Comparison of ENCODE assay signal across 8 cellular contexts in the genomic region with DNA sequence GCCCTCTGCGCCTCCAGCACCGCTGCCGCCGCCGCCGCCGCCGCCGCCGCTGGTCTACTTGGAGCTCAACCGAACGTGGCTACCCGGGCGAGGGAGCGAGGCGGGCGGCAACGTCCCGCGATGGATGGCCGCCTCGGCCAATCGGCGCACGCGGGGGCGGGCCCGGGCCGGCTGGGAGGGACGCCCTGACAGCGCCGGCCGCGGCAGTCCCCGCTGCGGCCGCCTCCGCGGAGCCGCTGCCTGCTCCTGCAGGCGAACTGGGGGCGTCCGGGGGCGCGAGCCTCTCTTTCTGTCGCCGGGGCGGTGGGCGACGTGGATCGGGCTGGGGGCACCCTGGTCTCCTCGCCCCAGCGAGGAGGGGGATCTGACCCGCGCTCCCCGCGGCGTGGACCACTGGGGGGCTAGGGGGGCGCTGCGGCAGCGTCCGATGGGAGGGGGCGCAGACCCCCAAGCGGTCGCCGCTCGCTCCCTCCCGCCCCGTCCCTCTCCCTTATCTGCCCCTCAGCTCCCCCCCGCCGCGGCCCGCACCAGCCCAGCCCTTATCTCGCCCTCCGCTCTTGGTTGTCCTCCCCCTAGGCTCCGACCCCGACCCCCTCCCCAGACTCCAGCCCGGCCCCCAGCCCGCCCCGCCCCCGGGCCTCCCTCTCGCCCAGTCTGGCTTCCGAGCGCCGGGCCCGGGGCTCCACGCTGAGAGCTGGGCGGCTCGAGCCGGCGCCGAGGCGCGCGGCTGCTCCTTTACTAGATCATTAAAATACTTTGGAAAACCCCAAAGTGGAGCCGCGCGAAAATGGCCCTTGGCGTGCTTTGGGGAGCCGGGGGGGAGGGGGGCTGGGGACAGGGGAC. TPM values are rescaled to one million over a fixed set of nuclear protein-coding genes. Genes with fewer than 3 reads are reported as not detected.
DNase-seq lines count a peak whose midpoint lies in the region; ATAC-seq, FAIRE-seq and TF ChIP-seq lines count a peak whose summit lies in the region.

Gene SSBP3, minus strand, starts transcription at position 56 of the 843 bp plus-strand sequence.

- peak within 1 kb of the TSS; percentile 92 for H3K4me2 ChIP-seq in HepG2 (ENCODE audit: low read depth, low read length)

- no peaks in the 10 kb centered on the region for H3K9me3 ChIP-seq in HepG2 (ENCODE audit: low read length)

- H3K79me2 ChIP-seq in HepG2 (ENCODE audit: insufficient read depth, low read length) = peaks cover 5% of the 10 kb centered on the region

- H2AFZ ChIP-seq in HepG2 (ENCODE audit: low read length) = no peak within 1 kb of the TSS

- H3K36me3 ChIP-seq in HepG2 (replicated peaks in 1 of 2; ENCODE audit: control insufficient read depth in 1 of 2, insufficient read depth in 2 of 2, low read length in 2 of 2) = peaks cover 0 to 13% of the 10 kb centered on the region in 2 experiments; a peak in 3 of 5 replicates

- no TSS peak for BruUV-seq in HepG2 (replicated peaks; lab: Mats Ljungman, UMichigan)

- peak; percentile 96 for DNase-seq in Ammon's horn (ENCODE audit: low spot score)
- DNase-seq in GM19238 (ENCODE audit: insufficient read length, low spot score) = peak; percentile 97
- DNase-seq in NCI-H524 treated with DMSO at 0.1 percent for 48 hours (lab: John Stamatoyannopoulos, UW) = peak; percentile 36
- peak; percentile 89 for DNase-seq in activated CD4-positive, alpha-beta T cell treated with anti-CD3 and anti-CD28 coated beads, Interleukin-2, amount 50 U/mL, for 1 hour
- DNase-seq in dedifferentiated amniotic fluid mesenchymal stem cell (ENCODE audit: extremely low spot score) = peak; percentile 85
- DNase-seq in HepG2 (ENCODE audit: low spot score) = peak; percentile 79
- peak; percentile 92 for DNase-seq in stimulated activated CD4-positive, alpha-beta T cell treated with anti-CD3 and anti-CD28 coated beads, Interleukin-4, amount 100 ng/mL, for 1 hour

- intact Hi-C loops in HepG2 (cut with micrococcal nuclease; ENCODE audit: unreplicated experiment) = loop anchor here (1.0 to 2.0 kb wide), 2 partner anchors 82 to 96 kb away; no protein-coding TSS in a partner anchor

- H3K4me3 ChIP-seq in HepG2 (replicated peaks in 1 of 3; ENCODE audit: insufficient read depth in 1 of 3, low read depth in 2 of 3, low read length in 3 of 3) = peak within 1 kb of the TSS; percentile 73 to 97 (median 84)

- H3K9ac ChIP-seq in HepG2 (ENCODE audit: insufficient read depth, low read depth, low read length) = peak within 1 kb of the TSS; percentile 74

- peak; percentile 26; the same call in 1 of the 2 replicates for TF ChIP-seq CTCF in HepG2 (CRISPR knock-in tag; IDR thresholded peaks at IDR 0.05)

- peaks cover 59% of the 10 kb centered on the region for H3K4me1 ChIP-seq in HepG2 (ENCODE audit: insufficient read depth, low read length)

- FAIRE-seq in HepG2 (lab: Jason Lieb, UNC) = no peak

- H3K27ac ChIP-seq in HepG2 (ENCODE audit: extremely low read length, insufficient read depth, low read length) = peak within 1 kb of the TSS; percentile 61

- H3K27me3 ChIP-seq in HepG2 (ENCODE audit: control insufficient read depth in 1 of 2, insufficient read depth in 2 of 2, low read length in 2 of 2) = no peaks in the 10 kb centered on the region; a peak in 1 of 5 replicates

- ATAC-seq in HG03457 (IDR thresholded peaks at IDR 0.05; ENCODE audit: unreplicated experiment) (peak; percentile 64), HepG2 (peak; percentile 93)

- peak in 1 of 2 experiments; percentile 38; a peak in 1 of 4 replicates for TF ChIP-seq POLR2A in HepG2 (IDR thresholded peaks at IDR 0.05; ENCODE audit: insufficient read depth in 1 of 2, low read depth in 2 of 2, low read length in 2 of 2)

- CTCF ChIA-PET in HepG2 (lab: Yijun Ruan, JAX; ENCODE audit: low intra/inter-chr PET ratio, low total read pairs) = interaction anchor here (1.2 kb wide), 1 partner anchor 96 kb away, joined by 3 read pairs; no protein-coding TSS in a partner anchor

- 0 out of 2 replicates have a peak, but pooled peaks cover 4% of the 10 kb centered on the region for H4K20me1 ChIP-seq in HepG2 (ENCODE audit: insufficient read depth, low read length)

- 3% methylated on average over 29 of the region's 100 CpGs for WGBS in HepG2 (ENCODE audit: low lambda C conversion rate)

- TF ChIP-seq RAD21 in HepG2 (CRISPR knock-in tag; IDR thresholded peaks at IDR 0.05) = peak; percentile 43; the same call in 1 of the 2 replicates

- POLR2A ChIA-PET in HepG2 (lab: Yijun Ruan, JAX) = interaction anchor here (0.6 to 2.3 kb wide), 12 partner anchors 10 to 414 kb away, joined by 3 to 29 read pairs (median 4); partner anchors contain the start of genes CYB5RL, MRPL37 and TMEM59

- no peak for TF ChIP-seq EP300 in HepG2 (IDR thresholded peaks at IDR 0.05; ENCODE audit: low read depth in 2 of 2, low read length in 2 of 2)
- no peak for TF ChIP-seq EP300 in HepG2 (CRISPR knock-in tag; IDR thresholded peaks at IDR 0.05; ENCODE audit: borderline replicate concordance)

- in situ Hi-C loops in HepG2 (cut with HindIII; ENCODE audit: extremely low pct_ligation_motif_present, low pct_unique_long_range_greater_than_20kb) = loop anchor here (5.0 kb wide), 2 partner anchors 81 to 84 kb away; no protein-coding TSS in a partner anchor

TF ChIP-seq in HepG2, 621 proteins besides CTCF, POLR2A, EP300 and RAD21 (continues in another document):
- TF ChIP-seq, protein P1, sequence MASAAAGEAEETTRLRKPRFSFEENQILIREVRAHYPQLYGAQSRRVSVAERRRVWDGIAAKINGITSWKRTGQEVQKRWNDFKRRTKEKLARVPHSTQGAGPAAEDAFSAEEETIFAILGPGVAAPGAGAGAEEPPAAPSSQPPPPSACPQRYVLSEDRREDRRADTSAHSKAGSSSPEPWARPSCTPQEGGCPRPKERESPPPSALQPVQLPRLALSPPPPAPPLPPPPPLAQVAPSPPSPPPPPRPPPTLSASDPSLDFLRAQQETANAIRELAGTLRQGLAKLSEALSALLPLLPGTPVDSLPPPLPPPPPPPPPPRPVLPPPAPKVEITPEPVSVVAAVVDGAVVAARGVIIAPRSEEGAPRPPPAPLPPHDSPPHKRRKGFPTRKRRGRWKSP (CRISPR knock-in tag; IDR thresholded peaks at IDR 0.05) = peak; percentile 46; the same call in 1 of the 2 replicates
- TF ChIP-seq PHB2 (IDR thresholded peaks at IDR 0.05; ENCODE audit: partially characterized antibody) = no peak
- peak; percentile 59 for TF ChIP-seq YY1 (IDR thresholded peaks at IDR 0.05; ENCODE audit: insufficient read depth, insufficient replicate concordance, low read depth, low read length)
- TF ChIP-seq ZNF354B (CRISPR knock-in tag; IDR thresholded peaks at IDR 0.05) = no peak
- TF ChIP-seq ZNF329 (CRISPR knock-in tag; IDR thresholded peaks at IDR 0.05; ENCODE audit: low read depth) = no peak; the same call in 1 of the 2 replicates
- TF ChIP-seq ZNF138 (CRISPR knock-in tag; IDR thresholded peaks at IDR 0.05; ENCODE audit: low read depth) = no peak
- no peak; the same call in 1 of the 2 replicates for TF ChIP-seq HDAC1 (CRISPR knock-in tag; IDR thresholded peaks at IDR 0.05)
- TF ChIP-seq, protein P2, sequence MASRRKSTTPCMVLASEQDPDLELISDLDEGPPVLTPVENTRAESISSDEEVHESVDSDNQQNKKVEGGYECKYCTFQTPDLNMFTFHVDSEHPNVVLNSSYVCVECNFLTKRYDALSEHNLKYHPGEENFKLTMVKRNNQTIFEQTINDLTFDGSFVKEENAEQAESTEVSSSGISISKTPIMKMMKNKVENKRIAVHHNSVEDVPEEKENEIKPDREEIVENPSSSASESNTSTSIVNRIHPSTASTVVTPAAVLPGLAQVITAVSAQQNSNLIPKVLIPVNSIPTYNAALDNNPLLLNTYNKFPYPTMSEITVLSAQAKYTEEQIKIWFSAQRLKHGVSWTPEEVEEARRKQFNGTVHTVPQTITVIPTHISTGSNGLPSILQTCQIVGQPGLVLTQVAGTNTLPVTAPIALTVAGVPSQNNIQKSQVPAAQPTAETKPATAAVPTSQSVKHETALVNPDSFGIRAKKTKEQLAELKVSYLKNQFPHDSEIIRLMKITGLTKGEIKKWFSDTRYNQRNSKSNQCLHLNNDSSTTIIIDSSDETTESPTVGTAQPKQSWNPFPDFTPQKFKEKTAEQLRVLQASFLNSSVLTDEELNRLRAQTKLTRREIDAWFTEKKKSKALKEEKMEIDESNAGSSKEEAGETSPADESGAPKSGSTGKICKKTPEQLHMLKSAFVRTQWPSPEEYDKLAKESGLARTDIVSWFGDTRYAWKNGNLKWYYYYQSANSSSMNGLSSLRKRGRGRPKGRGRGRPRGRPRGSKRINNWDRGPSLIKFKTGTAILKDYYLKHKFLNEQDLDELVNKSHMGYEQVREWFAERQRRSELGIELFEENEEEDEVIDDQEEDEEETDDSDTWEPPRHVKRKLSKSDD (CRISPR knock-in tag; IDR thresholded peaks at IDR 0.05; ENCODE audit: low read depth) = no peak

RNA-seq across cellular contexts. Expression of gene SSBP3, which starts in this region (rescaled TPM):
- total RNA-seq in HepG2 (2016; rRNA removed; fragmentation: Illumina TruSeq; extraction: Trizol) = 7.5 and 8.5 TPM in 2 replicates
- total RNA-seq in HepG2 (2016; cell fraction: cytosol; rRNA removed; fragmentation: Illumina TruSeq; extraction: Trizol; ENCODE audit: low read depth) = 2.4 and 2.6 TPM in 2 replicates
- 5.0 and 9.0 TPM in 2 replicates for total RNA-seq in HepG2 (2016; cell fraction: insoluble cytoplasmic fraction; rRNA removed; fragmentation: Illumina TruSeq; extraction: Trizol)
- total RNA-seq in HepG2 (2016; cell fraction: membrane; rRNA removed; fragmentation: Illumina TruSeq; extraction: Trizol) = 6.8 and 7.0 TPM in 2 replicates
- total RNA-seq in HepG2 (2016; cell fraction: nucleus; rRNA removed; fragmentation: Illumina TruSeq; extraction: Trizol) = 5.3 and 6.3 TPM in 2 replicates
- 17.6 and 19.0 TPM in 2 replicates for polyA plus RNA-seq in HepG2 (2011; rRNA removed)
- polyA plus RNA-seq in HepG2 (2011; cell fraction: cytosol; rRNA removed) = 9.4 and 10.6 TPM in 2 replicates
- polyA plus RNA-seq in HepG2 (2011; cell fraction: nucleus; rRNA removed) = 24.9 and 30.2 TPM in 2 replicates
- polyA plus RNA-seq in HepG2 (2012) = 22.3 and 30.4 TPM in 2 replicates
- polyA plus RNA-seq in HepG2 (2016; cell fraction: cytosol; fragmentation: Illumina TruSeq; extraction: Trizol; ENCODE audit: low read depth) = 6.1 and 8.0 TPM in 2 replicates
- 20.5 and 26.0 TPM in 2 replicates for polyA plus RNA-seq in HepG2 (2016; cell fraction: insoluble cytoplasmic fraction; fragmentation: Illumina TruSeq; extraction: Trizol; ENCODE audit: low read depth)
- 15.7 and 18.4 TPM in 2 replicates for polyA plus RNA-seq in HepG2 (2016; cell fraction: membrane; fragmentation: Illumina TruSeq; extraction: Trizol; ENCODE audit: low read depth)
- polyA plus RNA-seq in HepG2 (2016; cell fraction: nucleus; fragmentation: Illumina TruSeq; extraction: Trizol; ENCODE audit: insufficient read depth, low read depth) = 25.5 and 27.3 TPM in 2 replicates
- 10.9 and 15.9 TPM in 2 replicates for polyA minus RNA-seq in HepG2 (2011; rRNA and poly(A)+ RNA removed; ENCODE audit: low replicate concordance)
- polyA minus RNA-seq in HepG2 (2011; cell fraction: cytosol; rRNA and poly(A)+ RNA removed) = 6.2 and 9.2 TPM in 2 replicates
- polyA minus RNA-seq in HepG2 (2011; cell fraction: nucleus; rRNA and poly(A)+ RNA removed) = 6.8 and 9.6 TPM in 2 replicates

Comparison
In these comparisons a context has a peak if more than half of its experiments do, and no peak if none do; other contexts are left out.
1. Peak in every context shown above with its lines: DNase-seq, ATAC-seq, H3K4me3 ChIP-seq and H3K27ac ChIP-seq.
2. DNase-seq: peak in every context shown above with its lines; median percentile 97 in GM19238; 96 in Ammon's horn; 92 in stimulated activated CD4-positive, alpha-beta T cell treated with anti-CD3 and anti-CD28 coated beads, Interleukin-4, amount 100 ng/mL, for 1 hour; 89 in activated CD4-positive, alpha-beta T cell treated with anti-CD3 and anti-CD28 coated beads, Interleukin-2, amount 50 U/mL, for 1 hour; 85 in dedifferentiated amniotic fluid mesenchymal stem cell; 79 in HepG2; 36 in NCI-H524 treated with DMSO at 0.1 percent for 48 hours.